ENCODE assay signal across 19 cellular contexts in the genomic region with DNA sequence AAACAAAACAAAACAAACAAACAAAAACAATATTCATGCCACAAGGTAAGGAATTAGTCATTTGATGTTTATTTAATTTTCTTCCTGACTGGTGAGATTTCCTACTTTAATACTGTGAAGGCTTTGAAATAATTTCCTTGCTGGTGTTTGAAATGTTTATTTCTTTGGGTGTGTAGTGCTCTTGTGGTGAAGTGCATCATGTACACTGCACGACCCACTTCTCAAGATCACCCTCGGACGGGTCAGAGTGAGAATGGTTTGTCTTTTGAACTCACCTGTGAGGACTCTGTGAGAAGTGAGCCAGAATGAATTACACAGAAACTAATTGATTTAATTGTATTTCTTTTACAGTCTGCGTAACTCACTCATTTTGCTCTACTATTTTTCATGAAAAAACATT.
A peak's percentile ranks its signal among the peaks of the same experiment; 100 is the strongest.
DNase-seq lines count a peak whose midpoint lies in the region; ATAC-seq, FAIRE-seq and TF ChIP-seq lines count a peak whose summit lies in the region.
"Had no signal": no experiment of that assay in that cellular context is flagged by ENCODE, and none has a peak within 500 bp of the region (broad histone marks: within the 10 kb centered on the region; RNA-seq: fewer than 3 reads in every experiment).

No MANE protein-coding gene starts in this region.

- POLR2A ChIA-PET in OCI-LY7 (lab: Charles Lee), result interaction anchor here (0.7 kb wide), 1 partner anchor 141 kb away, joined by 3 read pairs; no protein-coding TSS in a partner anchor
- POLR2A ChIA-PET in CD8-positive, alpha-beta T cell (lab: Charles Lee), result no interaction called here
- POLR2A ChIA-PET in activated CD4-positive, alpha-beta memory T cell treated with anti-CD3 and anti-CD28 coated beads for 36 hours (lab: Charles Lee), result no interaction called here

- no peaks in the 10 kb centered on the region for H3K9me2 ChIP-seq in OCI-LY7 (ENCODE audit: insufficient read depth, low read length)

- no peaks in the 10 kb centered on the region for H4K20me1 ChIP-seq in OCI-LY7 (ENCODE audit: insufficient read depth, low read length)

- ATAC-seq in left lung, result peak; percentile 77
- no peak for ATAC-seq in CD8-positive, alpha-beta T cell

- H3K4me3 ChIP-seq in OCI-LY7 (ENCODE audit: low read depth, low read length, poor library complexity, severe bottlenecking) (no peak overlapping the region), left lung (no peak overlapping the region), HAP-1 (no peak overlapping the region)
- H3K4me3 ChIP-seq in CD8-positive, alpha-beta T cell (ENCODE audit: low read depth, low read length), result no peak overlapping the region

- H3K9me3 ChIP-seq in OCI-LY7 (ENCODE audit: low read length), result no peaks in the 10 kb centered on the region
- no peaks in the 10 kb centered on the region for H3K9me3 ChIP-seq in left lung
- H3K9me3 ChIP-seq in CD8-positive, alpha-beta T cell (ENCODE audit: low read length), result no peaks in the 10 kb centered on the region
- no peaks in the 10 kb centered on the region for H3K9me3 ChIP-seq in HAP-1

- in situ Hi-C loops in HAP-1 (cut with MboI; ENCODE audit: low sequenced_read_pairs), result no loop called here

- no peak for DNase-seq in GM12892 (ENCODE audit: insufficient read length)
- no peak for DNase-seq in OCI-LY7 (ENCODE audit: low spot score)
- DNase-seq in left lung, result no peak
- DNase-seq in renal cortical epithelial cell (ENCODE audit: low read depth), result peak; percentile 15
- no peak for DNase-seq in CD8-positive, alpha-beta T cell
- no peak for DNase-seq in frontal cortex (ENCODE audit: low spot score in 2 of 2)
- DNase-seq in HAP-1 (ENCODE audit: low spot score in 2 of 2), result no peak
- DNase-seq in activated CD4-positive, alpha-beta memory T cell treated with anti-CD3 and anti-CD28 coated beads for 36 hours, result no peak
- DNase-seq: DMS79, HCEC 1CT, Kasumi-1, NCI-H1417, NCI-H1930, NCI-H2171, NCI-H446 treated with DMSO at 0.1 percent for 48 hours, NCI-H748 treated with DMSO at 0.1 percent for 48 hours, SHP77 treated with DMSO at 0.1 percent for 48 hours had no signal

- no peak overlapping the region for H3K4me3 Mint-ChIP-seq in CD8-positive, alpha-beta T cell
- H3K4me3 Mint-ChIP-seq in activated CD4-positive, alpha-beta memory T cell treated with anti-CD3 and anti-CD28 coated beads for 36 hours, result no peak overlapping the region
- H3K4me3 Mint-ChIP-seq: CD14-positive monocyte had no signal

- intact Hi-C loops in OCI-LY7 (cut with micrococcal nuclease; ENCODE audit: unreplicated experiment) (no loop called here), left lung (cut with DNase I) (loop anchor here in 1 of 2 donors (10.0 kb wide), 1 partner anchor 222 kb away; no protein-coding TSS in a partner anchor)
- intact Hi-C loops in CD8-positive, alpha-beta T cell (cut with DNase I, micrococcal nuclease), result no loop called here
- intact Hi-C loops in activated CD4-positive, alpha-beta memory T cell treated with anti-CD3 and anti-CD28 coated beads for 36 hours (cut with micrococcal nuclease), result no loop called here

- H3K27ac ChIP-seq in OCI-LY7 (ENCODE audit: low read depth, low read length, poor library complexity, severe bottlenecking) (no peak overlapping the region), left lung (no peak overlapping the region)
- no peak overlapping the region for H3K27ac ChIP-seq in CD8-positive, alpha-beta T cell (ENCODE audit: low read depth, low read length)

- no peaks in the 10 kb centered on the region for H3K4me1 Mint-ChIP-seq in CD8-positive, alpha-beta T cell (ENCODE audit: low read depth)
- H3K4me1 Mint-ChIP-seq in activated CD4-positive, alpha-beta memory T cell treated with anti-CD3 and anti-CD28 coated beads for 36 hours (ENCODE audit: low read depth), result no peaks in the 10 kb centered on the region
- H3K4me1 Mint-ChIP-seq: CD14-positive monocyte had no signal

- H3K27me3 ChIP-seq in left lung (no peaks in the 10 kb centered on the region), HAP-1 (ENCODE audit: low read depth) (no peaks in the 10 kb centered on the region)
- no peaks in the 10 kb centered on the region for H3K27me3 ChIP-seq in CD8-positive, alpha-beta T cell (ENCODE audit: insufficient read depth, low read length)

- CTCF ChIA-PET in OCI-LY7 (lab: Charles Lee; ENCODE audit: unreplicated experiment), result no interaction called here
- CTCF ChIA-PET in CD8-positive, alpha-beta T cell (lab: Charles Lee), result no interaction called here
- CTCF ChIA-PET in activated CD4-positive, alpha-beta memory T cell treated with anti-CD3 and anti-CD28 coated beads for 36 hours (lab: Charles Lee), result no interaction called here

- no peaks in the 10 kb centered on the region for H3K79me2 ChIP-seq in OCI-LY7 (ENCODE audit: insufficient read depth, low read depth, low read length)

- H3K27ac Mint-ChIP-seq in CD8-positive, alpha-beta T cell, result no peak overlapping the region
- no peak overlapping the region for H3K27ac Mint-ChIP-seq in activated CD4-positive, alpha-beta memory T cell treated with anti-CD3 and anti-CD28 coated beads for 36 hours
- H3K27ac Mint-ChIP-seq: CD14-positive monocyte had no signal

- no peaks in the 10 kb centered on the region for H3K27me3 Mint-ChIP-seq in CD8-positive, alpha-beta T cell (ENCODE audit: low read depth)
- no peaks in the 10 kb centered on the region for H3K27me3 Mint-ChIP-seq in activated CD4-positive, alpha-beta memory T cell treated with anti-CD3 and anti-CD28 coated beads for 36 hours

- peak; percentile 78 for FAIRE-seq in GM12892 (lab: Jason Lieb, UNC)
- FAIRE-seq in frontal cortex (lab: Jason Lieb, UNC), result no peak
- FAIRE-seq: A204.1 had no signal

- no TSS peak for BruUV-seq in OCI-LY7 (replicated peaks; lab: Mats Ljungman, UMichigan)

- no peaks in the 10 kb centered on the region for H3K9me3 Mint-ChIP-seq in CD8-positive, alpha-beta T cell
- H3K9me3 Mint-ChIP-seq in activated CD4-positive, alpha-beta memory T cell treated with anti-CD3 and anti-CD28 coated beads for 36 hours, result no peaks in the 10 kb centered on the region
- H3K9me3 Mint-ChIP-seq: CD14-positive monocyte had no signal

- H3K36me3 Mint-ChIP-seq in CD8-positive, alpha-beta T cell, result no peaks in the 10 kb centered on the region
- H3K36me3 Mint-ChIP-seq in activated CD4-positive, alpha-beta memory T cell treated with anti-CD3 and anti-CD28 coated beads for 36 hours, result no peaks in the 10 kb centered on the region
- H3K36me3 Mint-ChIP-seq: CD14-positive monocyte had no signal

- no peaks in the 10 kb centered on the region for H3K36me3 ChIP-seq in OCI-LY7 (ENCODE audit: insufficient read depth, low read length)
- no peaks in the 10 kb centered on the region for H3K36me3 ChIP-seq in left lung
- H3K36me3 ChIP-seq in CD8-positive, alpha-beta T cell (ENCODE audit: insufficient read depth, low read length), result no peaks in the 10 kb centered on the region
- no peaks in the 10 kb centered on the region for H3K36me3 ChIP-seq in HAP-1 (replicated peaks)

- H2AFZ ChIP-seq in OCI-LY7 (ENCODE audit: low read length), result peak overlapping the region; percentile 86; the same call in 1 of the 2 replicates

- H3K4me1 ChIP-seq in OCI-LY7 (ENCODE audit: insufficient read depth, low read length, poor library complexity, severe bottlenecking) (peaks cover 6% of the 10 kb centered on the region), left lung (no peaks in the 10 kb centered on the region), HAP-1 (no peaks in the 10 kb centered on the region)
- no peaks in the 10 kb centered on the region for H3K4me1 ChIP-seq in CD8-positive, alpha-beta T cell (ENCODE audit: insufficient read depth, low read length)

- TF ChIP-seq CTCF in OCI-LY7 (conservative IDR thresholded peaks at IDR 0.05; ENCODE audit: low read length) (no peak), left lung (IDR thresholded peaks at IDR 0.05) (no peak)
- no peak for TF ChIP-seq CTCF in CD8-positive, alpha-beta T cell (IDR thresholded peaks at IDR 0.05)

- no peak for TF ChIP-seq POLR2A in GM12892 (IDR thresholded peaks at IDR 0.05; ENCODE audit: low read depth, low read length)

- H3K4me2 ChIP-seq in OCI-LY7 (ENCODE audit: low read length), result no peak overlapping the region
